21 cellular contexts compared by ENCODE assay signal in the genomic region with DNA sequence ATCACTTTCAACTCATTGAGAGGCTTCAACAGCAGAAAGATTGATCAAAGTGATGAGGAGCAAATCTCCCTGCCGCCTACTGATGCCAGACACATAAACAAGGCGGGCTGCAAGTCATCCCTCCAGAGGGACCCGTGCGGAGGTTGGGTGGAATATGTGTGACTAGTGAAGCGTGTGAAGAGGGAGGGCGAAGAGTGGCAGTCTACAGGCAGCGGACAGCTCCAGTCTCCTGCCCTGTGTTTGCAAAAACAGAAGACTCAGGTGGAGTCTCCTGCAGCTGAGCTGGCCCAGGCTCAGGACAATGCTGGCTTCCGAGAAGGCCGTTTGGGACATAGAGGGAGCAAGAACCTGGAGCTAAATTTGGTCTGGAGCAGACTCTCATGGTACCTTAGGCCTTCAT.
DNase-seq lines count a peak whose midpoint lies in the region; ATAC-seq, FAIRE-seq and TF ChIP-seq lines count a peak whose summit lies in the region.
"Had no signal": no experiment of that assay in that cellular context is flagged by ENCODE, and none has a peak within 500 bp of the region (broad histone marks: within the 10 kb centered on the region; RNA-seq: fewer than 3 reads in every experiment).

No MANE protein-coding gene starts in this region.

- ATAC-seq in aorta (ENCODE audit: low FRiP score), result peak; percentile 24
- ATAC-seq in GM18870 (IDR thresholded peaks at IDR 0.05; ENCODE audit: unreplicated experiment), result no peak
- ATAC-seq: A549; CD8-positive, alpha-beta T cell had no signal

- H3K36me3 ChIP-seq in BLaER1 (no peaks in the 10 kb centered on the region), H1 (ENCODE audit: control insufficient read depth in 2 of 4, insufficient read depth in 4 of 4, low read length in 3 of 4) (no peaks in the 10 kb centered on the region; a peak in 1 of 8 replicates), aorta (ENCODE audit: control insufficient read depth in 1 of 2, insufficient read depth in 2 of 2, low read length in 1 of 2) (no peaks in the 10 kb centered on the region)

- no peak overlapping the region for H2AFZ ChIP-seq in H1 (ENCODE audit: low read length)

- H3K4me3 Mint-ChIP-seq in neural crest cell, result no peak overlapping the region
- H3K4me3 Mint-ChIP-seq in HFFc6, result no peak overlapping the region
- H3K4me3 Mint-ChIP-seq: B cell; CD4-positive, alpha-beta T cell; CD8-positive, alpha-beta T cell had no signal

- H3K79me2 ChIP-seq in H1 (ENCODE audit: control insufficient read depth in 1 of 2, insufficient read depth in 2 of 2, low read length in 2 of 2), result no peaks in the 10 kb centered on the region

- no peak for TF ChIP-seq EP300 in H1 (IDR thresholded peaks at IDR 0.05; ENCODE audit: borderline replicate concordance in 1 of 2, low read depth in 2 of 2, low read length in 2 of 2)

- no peak for DNase-seq in H1 (ENCODE audit: low read depth in 1 of 2, low spot score in 2 of 2)
- no peak for DNase-seq in neural crest cell (ENCODE audit: low read depth, low spot score)
- no peak for DNase-seq in aorta
- no peak for DNase-seq in epidermal melanocyte (ENCODE audit: insufficient read length, low spot score)
- no peak for DNase-seq in HFFc6
- DNase-seq: AML-193; Caco-2; Calu3; CD4-positive, alpha-beta T cell; CD8-positive, alpha-beta T cell; DMS79 treated with DMSO at 0.1 percent for 48 hours; GF-D8 had no signal

- H3K4me2 ChIP-seq in BLaER1 (peak overlapping the region; percentile 46), H1 (ENCODE audit: insufficient read depth in 1 of 2, low read depth in 2 of 2, low read length in 2 of 2) (no peak overlapping the region)
- H3K4me2 ChIP-seq: A549 had no signal

- no peaks in the 10 kb centered on the region for H3K9me3 ChIP-seq in BLaER1
- no peaks in the 10 kb centered on the region for H3K9me3 ChIP-seq in H1 (ENCODE audit: insufficient read depth in 2 of 2, low read depth in 1 of 2, low read length in 1 of 2)
- H3K9me3 ChIP-seq in aorta (ENCODE audit: control insufficient read depth, low read length), result no peaks in the 10 kb centered on the region
- H3K9me3 ChIP-seq: A549, Caco-2 had no signal

- H4K20me1 ChIP-seq in BLaER1 (no peaks in the 10 kb centered on the region), H1 (replicated peaks in 1 of 2; ENCODE audit: control insufficient read depth in 1 of 2, insufficient read depth in 2 of 2, low read length in 2 of 2) (no peaks in the 10 kb centered on the region)

- 95% methylated on average over 9 of the region's 9 CpGs; no CpG with 5 or more reads in 1 of the 2 experiments for WGBS in H1 (ENCODE audit: extremely low coverage in 1 of 2, insufficient coverage in 1 of 2, insufficient read length in 1 of 2, insufficient replicate concordance in 2 of 2, low coverage in 1 of 2, low lambda C conversion rate in 2 of 2, missing lambda C conversion rate in 1 of 2), 2 experiments
- 87 to 90% methylated on average over 9 of the region's 9 CpGs for WGBS in aorta, 2 donors

- H3K27ac Mint-ChIP-seq in neural crest cell (ENCODE audit: unreplicated experiment) (peak overlapping the region; percentile 16), HFFc6 (no peak overlapping the region)
- H3K27ac Mint-ChIP-seq: B cell; CD4-positive, alpha-beta T cell; CD8-positive, alpha-beta T cell had no signal

- no peaks in the 10 kb centered on the region for H3K79me1 ChIP-seq in H1 (ENCODE audit: low read depth, low read length)

- 0 out of 2 replicates have a peak overlapping the region, but pooled peaks have one; percentile 36 for H2BK15ac ChIP-seq in H1 (ENCODE audit: low read length)

- H3K4me1 ChIP-seq in BLaER1 (peaks cover 15% of the 10 kb centered on the region), H1 (replicated peaks in 1 of 4; ENCODE audit: control insufficient read depth in 3 of 4, insufficient read depth in 4 of 4, low read length in 3 of 4) (peaks cover 5 to 10% (median 7%) of the 10 kb centered on the region in 4 experiments; a peak in 5 of 7 replicates), aorta (ENCODE audit: control insufficient read depth in 1 of 2, insufficient read depth in 2 of 2, low read length in 2 of 2) (no peaks in the 10 kb centered on the region)
- H3K4me1 ChIP-seq: A549, Caco-2 had no signal

- POLR2A ChIA-PET in H1 (lab: Charles Lee; ENCODE audit: partially characterized antibody), result no interaction called here

- H2BK20ac ChIP-seq in H1 (ENCODE audit: low read length), result no peak overlapping the region

- H3K14ac ChIP-seq in H1 (ENCODE audit: insufficient read length), result no peak overlapping the region

- intact Hi-C loops in aorta (cut with DNase I), result no loop called here

- H3K18ac ChIP-seq in H1 (ENCODE audit: extremely low read depth, low read length), result no peak overlapping the region

- no peak for TF ChIP-seq RAD21 in H1 (IDR thresholded peaks at IDR 0.05 in 1 of 2, conservative IDR thresholded peaks at IDR 0.05 in 1 of 2; ENCODE audit: low read depth in 2 of 2, low read length in 2 of 2)

- TF ChIP-seq CTCF in H1 (IDR thresholded peaks at IDR 0.05; ENCODE audit: control extremely low read depth in 1 of 3, insufficient read depth in 1 of 3, low read depth in 1 of 3, low read length in 3 of 3) (no peak), neural crest cell (conservative IDR thresholded peaks at IDR 0.05) (no peak), HFFc6 (IDR thresholded peaks at IDR 0.05) (no peak)

- H3K56ac ChIP-seq in H1 (replicated peaks; ENCODE audit: insufficient read length, low read depth, low read length), result no peak overlapping the region

- H3K23me2 ChIP-seq in H1 (ENCODE audit: low read depth, low read length), result no peaks in the 10 kb centered on the region; the same call in 1 of the 2 replicates

- no peak overlapping the region for H2BK120ac ChIP-seq in H1 (replicated peaks; ENCODE audit: low read depth, low read length)

- peaks cover 51% of the 10 kb centered on the region for H3K4me1 Mint-ChIP-seq in neural crest cell
- no peaks in the 10 kb centered on the region for H3K4me1 Mint-ChIP-seq in HFFc6 (ENCODE audit: low read depth)
- H3K4me1 Mint-ChIP-seq: B cell had no signal

- no peak for FAIRE-seq in H1 (lab: Jason Lieb, UNC)
- FAIRE-seq: A549, D721Med, G401.6, GM12891 had no signal

- H3K27ac ChIP-seq in BLaER1 (no peak overlapping the region), H1 (ENCODE audit: low read depth, low read length) (no peak overlapping the region), aorta (ENCODE audit: low read depth in 1 of 2, low read length in 2 of 2) (no peak overlapping the region)
- H3K27ac ChIP-seq: 22Rv1, A549, C4-2B had no signal

- CTCF ChIA-PET in H1 (lab: Charles Lee; ENCODE audit: partially characterized antibody), result interaction anchor here (0.6 kb wide), 1 partner anchor 219 kb away, joined by 3 read pairs; no protein-coding TSS in a partner anchor

- H3K27me3 ChIP-seq in BLaER1 (no peaks in the 10 kb centered on the region), H1 (replicated peaks in 1 of 4; ENCODE audit: control insufficient read depth in 3 of 4, extremely low read depth in 1 of 4, insufficient read depth in 3 of 4, low read length in 3 of 4) (no peaks in the 10 kb centered on the region), aorta (ENCODE audit: control insufficient read depth in 1 of 2, insufficient read depth in 2 of 2, low read length in 1 of 2) (no peaks in the 10 kb centered on the region)

- H3K4me3 ChIP-seq in BLaER1, result no peak overlapping the region
- H3K4me3 ChIP-seq in H1 (ENCODE audit: extremely low read depth in 1 of 4, insufficient read depth in 2 of 4, low read depth in 3 of 4, low read length in 4 of 4), result no peak overlapping the region
- H3K4me3 ChIP-seq in aorta (ENCODE audit: low read length in 2 of 2), result no peak overlapping the region
- H3K4me3 ChIP-seq: A549 had no signal

- no peak for TF ChIP-seq POLR2A in H1 (IDR thresholded peaks at IDR 0.05; ENCODE audit: control extremely low read depth in 1 of 2, low read depth in 2 of 2, low read length in 2 of 2)

- H3K9ac ChIP-seq in BLaER1 (no peak overlapping the region), H1 (replicated peaks in 1 of 4; ENCODE audit: extremely low read depth in 1 of 4, low read depth in 3 of 4, low read length in 3 of 4) (no peak overlapping the region)

- H4K5ac ChIP-seq in H1 (ENCODE audit: insufficient read length, low read depth, low read length), result no peak overlapping the region

- no peak overlapping the region for H2BK5ac ChIP-seq in H1 (ENCODE audit: low read depth, low read length)

- no peak overlapping the region for H3K23ac ChIP-seq in H1 (ENCODE audit: insufficient read length)

- no peak overlapping the region for H4K91ac ChIP-seq in H1 (replicated peaks; ENCODE audit: insufficient read length, low read length)

- no peak overlapping the region for H2BK12ac ChIP-seq in H1 (ENCODE audit: low read depth, low read length)

- H2AK5ac ChIP-seq in H1 (ENCODE audit: low read depth, low read length), result no peak overlapping the region

- H3K36me3 Mint-ChIP-seq in neural crest cell (ENCODE audit: low read depth) (no peaks in the 10 kb centered on the region), HFFc6 (ENCODE audit: low read depth) (no peaks in the 10 kb centered on the region; the same call in 1 of the 2 replicates)
- H3K36me3 Mint-ChIP-seq: CD8-positive, alpha-beta T cell had no signal

- H3K27me3 Mint-ChIP-seq in neural crest cell (ENCODE audit: low read depth), result no peaks in the 10 kb centered on the region
- H3K27me3 Mint-ChIP-seq in HFFc6 (ENCODE audit: insufficient read depth), result no peaks in the 10 kb centered on the region; the same call in 1 of the 2 replicates
- H3K27me3 Mint-ChIP-seq: B cell; CD4-positive, alpha-beta T cell had no signal

- no peak overlapping the region for H3K4ac ChIP-seq in H1 (replicated peaks; ENCODE audit: insufficient read length, low read depth, low read length)

- no peak overlapping the region for H4K8ac ChIP-seq in H1 (ENCODE audit: extremely low read depth, insufficient read depth, low read length)

- H3K9me3 Mint-ChIP-seq in neural crest cell (no peaks in the 10 kb centered on the region), HFFc6 (peaks cover 62% of the 10 kb centered on the region)
- H3K9me3 Mint-ChIP-seq: CD8-positive, alpha-beta T cell had no signal

TF ChIP-seq in H1, 55 proteins besides CTCF, POLR2A, EP300 and RAD21 (continues in another document):
- no peak for TF ChIP-seq SP1 (IDR thresholded peaks at IDR 0.05; ENCODE audit: low read depth, low read length)
- TF ChIP-seq JUND (IDR thresholded peaks at IDR 0.05; ENCODE audit: low read length), result no peak
- no peak for TF ChIP-seq TEAD4 (IDR thresholded peaks at IDR 0.05; ENCODE audit: low read depth, low read length)
